Comparison of ENCODE assay signal across 10 cellular contexts in genomic region chr21:39020751-39021474, GRCh38.
A peak's percentile ranks its signal among the peaks of the same experiment; 100 is the strongest.
DNase-seq lines count a peak whose midpoint lies in the region; ATAC-seq and TF ChIP-seq lines count a peak whose summit lies in the region.
"Had no signal": no experiment of that assay in that cellular context is flagged by ENCODE, and none has a peak within 500 bp of the region (broad histone marks: within the 10 kb centered on the region; RNA-seq: fewer than 3 reads in every experiment).

No MANE protein-coding gene starts in this region.

- no peak overlapping the region for H2AK5ac ChIP-seq in trophoblast cell (ENCODE audit: low read length)

- TF ChIP-seq CTCF in RWPE2 (IDR thresholded peaks at IDR 0.05; ENCODE audit: poor library complexity, severe bottlenecking) (no peak), fibroblast of the aortic adventitia (IDR thresholded peaks at IDR 0.05; ENCODE audit: insufficient read depth, low read length) (no peak)

- H4K8ac ChIP-seq in trophoblast cell (ENCODE audit: low read depth, low read length), result no peak overlapping the region

- no peak overlapping the region for H2BK5ac ChIP-seq in trophoblast cell (ENCODE audit: low read depth, low read length, poor library complexity)

- H3K9me3 Mint-ChIP-seq in CD8-positive, alpha-beta memory T cell, result peaks cover 0 to 9% (median 0%) of the 10 kb centered on the region in 5 donors

- H2BK12ac ChIP-seq in trophoblast cell (ENCODE audit: low read length), result no peak overlapping the region

- no peak overlapping the region for H3K4me3 Mint-ChIP-seq in CD8-positive, alpha-beta memory T cell

- no peak overlapping the region for H3K14ac ChIP-seq in trophoblast cell (ENCODE audit: low read length)

- H3K36me3 Mint-ChIP-seq in CD8-positive, alpha-beta memory T cell, result no peaks in the 10 kb centered on the region

- peaks cover 4 to 15% of the 10 kb centered on the region in 2 donors for H3K27me3 Mint-ChIP-seq in CD8-positive, alpha-beta memory T cell

- no peak overlapping the region for H3K4me3 ChIP-seq in RWPE2 (ENCODE audit: severe bottlenecking)
- H3K4me3 ChIP-seq in fibroblast of the aortic adventitia (ENCODE audit: low read depth, low read length), result no peak overlapping the region
- no peak overlapping the region for H3K4me3 ChIP-seq in trophoblast cell (ENCODE audit: low read depth, low read length)
- no peak overlapping the region for H3K4me3 ChIP-seq in CD8-positive, alpha-beta memory T cell (ENCODE audit: low read length)

- no peak overlapping the region for H4K12ac ChIP-seq in trophoblast cell (ENCODE audit: low read depth, low read length)

- H3K4me1 ChIP-seq in RWPE2 (ENCODE audit: insufficient read depth, poor library complexity, severe bottlenecking) (peaks cover 24% of the 10 kb centered on the region), trophoblast cell (ENCODE audit: control insufficient read depth in 1 of 2, insufficient read depth in 2 of 2, low read length in 2 of 2) (peaks cover 18 to 23% of the 10 kb centered on the region in 2 experiments)
- no peaks in the 10 kb centered on the region for H3K4me1 ChIP-seq in CD8-positive, alpha-beta memory T cell (ENCODE audit: insufficient read depth, low read length)

- H3K27ac ChIP-seq in RWPE2 (ENCODE audit: poor library complexity, severe bottlenecking) (peak overlapping the region; percentile 80), trophoblast cell (ENCODE audit: low read depth, low read length) (no peak overlapping the region)
- no peak overlapping the region for H3K27ac ChIP-seq in CD8-positive, alpha-beta memory T cell (ENCODE audit: low read depth, low read length)

- no peak overlapping the region for H3K23ac ChIP-seq in trophoblast cell (ENCODE audit: low read length)

- H3K27me3 ChIP-seq in RWPE2 (ENCODE audit: insufficient read depth, poor library complexity, severe bottlenecking), result no peaks in the 10 kb centered on the region
- H3K27me3 ChIP-seq in trophoblast cell (ENCODE audit: insufficient read depth, low read length), result no peaks in the 10 kb centered on the region
- no peaks in the 10 kb centered on the region for H3K27me3 ChIP-seq in CD8-positive, alpha-beta memory T cell (ENCODE audit: insufficient read depth, low read length, poor library complexity, severe bottlenecking)

- no peak overlapping the region for H4K91ac ChIP-seq in trophoblast cell (ENCODE audit: low read depth, low read length)

- no peak overlapping the region for H2AFZ ChIP-seq in trophoblast cell (ENCODE audit: insufficient read depth, low read length, poor library complexity)

- peak; percentile 99 for ATAC-seq in RWPE2 (ENCODE audit: low read depth)
- no peak for ATAC-seq in HG03354 (IDR thresholded peaks at IDR 0.05; ENCODE audit: poor library complexity, severe bottlenecking, unreplicated experiment)

- no peak overlapping the region for H3K4ac ChIP-seq in trophoblast cell (ENCODE audit: low read depth, low read length)

- no peaks in the 10 kb centered on the region for H3K9me3 ChIP-seq in RWPE2 (ENCODE audit: severe bottlenecking)
- peaks cover 4% of the 10 kb centered on the region for H3K9me3 ChIP-seq in trophoblast cell (ENCODE audit: insufficient read depth, low read depth, low read length)
- H3K9me3 ChIP-seq in CD8-positive, alpha-beta memory T cell (ENCODE audit: low read length), result no peaks in the 10 kb centered on the region

- no peaks in the 10 kb centered on the region for H3K4me1 Mint-ChIP-seq in CD8-positive, alpha-beta memory T cell

- POLR2A ChIA-PET in CD8-positive, alpha-beta memory T cell (lab: Charles Lee), result no interaction called here

- no peak overlapping the region for H3K4me2 ChIP-seq in trophoblast cell (ENCODE audit: low read length)

- no CpG with 5 or more reads among the region's 17 CpGs for WGBS in trophoblast cell (ENCODE audit: extremely low coverage, insufficient coverage, insufficient read length)

- no peak overlapping the region for H2BK120ac ChIP-seq in trophoblast cell (ENCODE audit: insufficient read depth, low read length, poor library complexity)

- CTCF ChIA-PET in CD8-positive, alpha-beta memory T cell (lab: Charles Lee), result no interaction called here

- H3K18ac ChIP-seq in trophoblast cell (ENCODE audit: low read length), result no peak overlapping the region

- peaks cover 3% of the 10 kb centered on the region for H3K79me1 ChIP-seq in trophoblast cell (ENCODE audit: low read length)

- H3K9ac ChIP-seq in trophoblast cell (ENCODE audit: low read length), result no peak overlapping the region

- H3K27ac Mint-ChIP-seq in CD8-positive, alpha-beta memory T cell, result no peak overlapping the region

- H3K79me2 ChIP-seq in trophoblast cell (ENCODE audit: control insufficient read depth, insufficient read depth, low read length, poor library complexity), result no peaks in the 10 kb centered on the region

- peak; percentile 52 for DNase-seq in ELF-1 (ENCODE audit: low read depth, low spot score)
- DNase-seq in RWPE2 (ENCODE audit: low spot score), result peak; percentile 85
- peak; percentile 44 for DNase-seq in fibroblast of the aortic adventitia (ENCODE audit: low read depth)
- peak; percentile 77 to 88 for DNase-seq in trophoblast cell
- DNase-seq in hippocampal formation (lab: John Stamatoyannopoulos, UW), result no peak
- DNase-seq in putamen (ENCODE audit: low spot score), result no peak
- no peak for DNase-seq in CD8-positive, alpha-beta memory T cell
- DNase-seq: activated CD4-positive, alpha-beta T cell treated with anti-CD3 and anti-CD28 coated beads, Interleukin-2, amount 50 U/mL, for 48 hours; NCI-H187 treated with DMSO at 0.1 percent for 48 hours had no signal

- H3K36me3 ChIP-seq in RWPE2 (ENCODE audit: low read depth), result no peaks in the 10 kb centered on the region
- no peaks in the 10 kb centered on the region for H3K36me3 ChIP-seq in trophoblast cell (ENCODE audit: control insufficient read depth in 1 of 2, insufficient read depth in 2 of 2, low read length in 2 of 2)
- H3K36me3 ChIP-seq in CD8-positive, alpha-beta memory T cell (ENCODE audit: insufficient read depth, low read length), result no peaks in the 10 kb centered on the region

Comparison
In these comparisons a context has a peak if more than half of its experiments do, and no peak if none do; other contexts are left out.
1. DNase-seq: peak in ELF-1 (single experiment), RWPE2 (single experiment), fibroblast of the aortic adventitia (single experiment) and trophoblast cell (2 of 2); none in hippocampal formation (0 of 2), putamen (single experiment) and CD8-positive, alpha-beta memory T cell (0 of 5).